ENCODE assay signal across 1 cellular context in the genomic region with DNA sequence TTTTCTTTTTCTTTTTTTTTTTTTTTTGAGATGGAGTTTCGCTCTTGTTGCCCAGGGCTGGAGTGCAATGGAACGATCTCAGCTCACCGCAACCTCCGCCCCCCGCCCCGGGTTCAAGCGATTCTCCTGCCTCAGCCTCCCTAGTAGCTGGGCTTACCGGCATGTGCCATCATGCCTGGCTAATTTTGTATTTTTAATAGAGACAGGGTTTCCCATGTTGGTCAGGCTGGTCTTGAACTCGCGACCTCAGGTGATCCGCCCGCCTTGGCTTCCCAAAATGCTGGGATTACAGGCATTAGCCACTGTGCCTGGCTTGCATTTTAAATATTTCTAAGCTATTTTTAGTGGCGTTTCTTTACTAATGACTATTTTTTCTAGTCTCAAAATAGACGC.
TF ChIP-seq lines count a peak whose summit lies in the region.

No MANE protein-coding gene starts in this region.

TF ChIP-seq in GM12878, 131 proteins besides CTCF, POLR2A, EP300 and RAD21:
- TF ChIP-seq ZBTB40 (IDR thresholded peaks at IDR 0.05; ENCODE audit: borderline replicate concordance) (0 out of 2 replicates have a peak, but pooled peaks have one; percentile 24), ATF7 (IDR thresholded peaks at IDR 0.05; ENCODE audit: low read depth) (0 out of 2 replicates have a peak, but pooled peaks have one; percentile 24)
- TF ChIP-seq, protein P1, sequence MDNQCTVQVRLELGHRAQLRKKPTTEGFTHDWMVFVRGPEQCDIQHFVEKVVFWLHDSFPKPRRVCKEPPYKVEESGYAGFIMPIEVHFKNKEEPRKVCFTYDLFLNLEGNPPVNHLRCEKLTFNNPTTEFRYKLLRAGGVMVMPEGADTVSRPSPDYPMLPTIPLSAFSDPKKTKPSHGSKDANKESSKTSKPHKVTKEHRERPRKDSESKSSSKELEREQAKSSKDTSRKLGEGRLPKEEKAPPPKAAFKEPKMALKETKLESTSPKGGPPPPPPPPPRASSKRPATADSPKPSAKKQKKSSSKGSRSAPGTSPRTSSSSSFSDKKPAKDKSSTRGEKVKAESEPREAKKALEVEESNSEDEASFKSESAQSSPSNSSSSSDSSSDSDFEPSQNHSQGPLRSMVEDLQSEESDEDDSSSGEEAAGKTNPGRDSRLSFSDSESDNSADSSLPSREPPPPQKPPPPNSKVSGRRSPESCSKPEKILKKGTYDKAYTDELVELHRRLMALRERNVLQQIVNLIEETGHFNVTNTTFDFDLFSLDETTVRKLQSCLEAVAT (IDR thresholded peaks at IDR 0.05) = 0 out of 2 replicates have a peak, but pooled peaks have one; percentile 3
